Comparison of ENCODE assay signal across 13 cellular contexts in the genomic region with DNA sequence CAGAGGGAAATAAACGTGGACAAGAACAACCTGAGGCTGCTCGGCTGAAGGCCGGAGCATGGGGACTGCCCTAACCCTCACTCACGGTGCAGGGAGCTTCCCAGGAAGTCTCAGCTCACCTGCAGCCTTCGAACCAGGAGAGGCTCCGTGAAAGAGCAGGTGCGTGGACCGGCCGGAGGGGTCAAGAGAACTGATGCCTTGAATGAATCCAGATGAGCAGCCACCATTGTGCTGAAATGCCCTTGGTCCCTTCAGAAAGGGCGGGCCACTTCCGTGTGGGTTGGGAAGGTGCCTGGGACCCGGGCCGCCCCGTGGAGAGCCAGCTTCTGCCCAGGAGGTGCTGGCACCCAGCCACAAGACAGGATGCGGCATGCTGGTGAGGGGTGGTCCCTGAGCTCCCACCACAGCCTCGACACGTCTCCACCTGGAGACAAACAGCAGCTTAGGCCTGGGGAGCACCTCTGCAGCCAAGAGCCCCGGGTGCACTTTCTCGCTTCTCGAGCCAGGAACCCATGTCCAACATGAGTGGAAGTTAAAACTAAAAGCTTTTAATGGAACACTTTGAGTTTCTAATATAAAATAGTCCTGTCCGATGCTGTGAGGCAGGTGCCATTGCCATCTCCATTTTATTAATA.
"Had no signal": no experiment of that assay in that cellular context is flagged by ENCODE, and none has a peak within 500 bp of the region (broad histone marks: within the 10 kb centered on the region; RNA-seq: fewer than 3 reads in every experiment).

No MANE protein-coding gene starts in this region.

- H3K9me3 Mint-ChIP-seq: effector memory CD8-positive, alpha-beta T cell; naive thymus-derived CD8-positive, alpha-beta T cell had no signal

- ATAC-seq: effector memory CD8-positive, alpha-beta T cell; foreskin keratinocyte; heart left ventricle; left lobe of liver; mucosa of descending colon; naive thymus-derived CD8-positive, alpha-beta T cell; right cardiac atrium had no signal

- H3K27ac ChIP-seq: foreskin keratinocyte, heart left ventricle, pancreas had no signal

- DNase-seq: effector memory CD8-positive, alpha-beta T cell; foreskin keratinocyte; heart left ventricle; hippocampal formation; mucosa of descending colon; naive thymus-derived CD8-positive, alpha-beta T cell; pancreas; right cardiac atrium; stimulated activated CD4-positive, alpha-beta T cell treated with anti-CD3 and anti-CD28 coated beads, Interleukin-2, amount 100 ng/mL, for 48 hours; stimulated activated naive CD4-positive, alpha-beta T cell treated with Interleukin-2 at 50 U/mL for 16 hours; trophoblast cell had no signal

- H3K9me3 ChIP-seq: heart left ventricle, mucosa of descending colon, pancreas had no signal

- H3K36me3 ChIP-seq: heart left ventricle, pancreas had no signal

- H3K4me3 Mint-ChIP-seq: effector memory CD8-positive, alpha-beta T cell had no signal

- H3K4me1 Mint-ChIP-seq: naive thymus-derived CD8-positive, alpha-beta T cell had no signal

- H3K36me3 Mint-ChIP-seq: naive thymus-derived CD8-positive, alpha-beta T cell had no signal

- H3K27me3 ChIP-seq: foreskin keratinocyte, pancreas had no signal

- H3K4me1 ChIP-seq: foreskin keratinocyte, heart left ventricle, pancreas had no signal

- H3K4me3 ChIP-seq: heart left ventricle, mucosa of descending colon, pancreas, smooth muscle cell had no signal

- H3K27ac Mint-ChIP-seq: effector memory CD8-positive, alpha-beta T cell; naive thymus-derived CD8-positive, alpha-beta T cell had no signal

- H3K4me2 ChIP-seq: smooth muscle cell had no signal
